In genomic region chr3:63964287-63965073, GRCh38 we compare ENCODE assay signal across 14 cellular contexts. TPM values are rescaled to one million over a fixed set of nuclear protein-coding genes. Genes with fewer than 3 reads are reported as not detected.
A peak's percentile ranks its signal among the peaks of the same experiment; 100 is the strongest.
DNase-seq lines count a peak whose midpoint lies in the region; ATAC-seq and TF ChIP-seq lines count a peak whose summit lies in the region.
"Had no signal": no experiment of that assay in that cellular context is flagged by ENCODE, and none has a peak within 500 bp of the region (broad histone marks: within the 10 kb centered on the region; RNA-seq: fewer than 3 reads in every experiment).

No MANE protein-coding gene starts in this region.

- ATAC-seq in activated CD8-positive, alpha-beta T cell treated with anti-CD3 and anti-CD28 coated beads for 36 hours: no peak
- no peak for ATAC-seq in activated CD8-positive, alpha-beta T cell treated with anti-CD3 and anti-CD28 coated beads, Interleukin-2, amount 10 ng/mL, durations not matched to agents 7 days and 5 days
- no peak for ATAC-seq in GM21367 (IDR thresholded peaks at IDR 0.05; ENCODE audit: unreplicated experiment)
- no peak for ATAC-seq in GM21619 (IDR thresholded peaks at IDR 0.05; ENCODE audit: unreplicated experiment)
- no peak for ATAC-seq in sciatic nerve

- peak; percentile 45 for DNase-seq in activated CD8-positive, alpha-beta T cell treated with anti-CD3 and anti-CD28 coated beads for 36 hours
- no peak for DNase-seq in activated CD8-positive, alpha-beta T cell treated with anti-CD3 and anti-CD28 coated beads, Interleukin-2, amount 10 ng/mL, durations not matched to agents 7 days and 5 days
- DNase-seq in MV-4-11 (lab: John Stamatoyannopoulos, UW) (peak; percentile 23), sciatic nerve (ENCODE audit: low spot score) (no peak)
- DNase-seq: activated CD4-positive, alpha-beta T cell treated with anti-CD3 and anti-CD28 coated beads for 1 hour; activated naive CD4-positive, alpha-beta T cell treated with anti-CD3 and anti-CD28 coated beads, Interleukin-2, amount 50 U/mL, for 16 hours; hippocampal formation; SHP77 had no signal

- H3K27me3 ChIP-seq in rectal smooth muscle tissue (ENCODE audit: control insufficient read depth, insufficient read depth, low read length): no peaks in the 10 kb centered on the region

- H3K4me1 Mint-ChIP-seq in activated CD8-positive, alpha-beta T cell treated with anti-CD3 and anti-CD28 coated beads for 36 hours (ENCODE audit: low read depth): peaks cover 63% of the 10 kb centered on the region
- H3K4me1 Mint-ChIP-seq in activated CD8-positive, alpha-beta T cell treated with anti-CD3 and anti-CD28 coated beads, Interleukin-2, amount 10 ng/mL, durations not matched to agents 7 days and 5 days (ENCODE audit: low read depth): peaks cover 68% of the 10 kb centered on the region
- H3K4me1 Mint-ChIP-seq in brain: peaks cover 91% of the 10 kb centered on the region

- TF ChIP-seq CTCF in activated CD8-positive, alpha-beta T cell treated with anti-CD3 and anti-CD28 coated beads for 36 hours (IDR thresholded peaks at IDR 0.05): no peak
- TF ChIP-seq CTCF in brain (conservative IDR thresholded peaks at IDR 0.05): no peak

- POLR2A ChIA-PET in activated CD8-positive, alpha-beta T cell treated with anti-CD3 and anti-CD28 coated beads for 36 hours (lab: Charles Lee): interaction anchor here (1.4 to 5.5 kb wide), 3 partner anchors 14 to 48 kb away, joined by 3 to 43 read pairs (median 7); no protein-coding TSS in a partner anchor
- POLR2A ChIA-PET in activated CD8-positive, alpha-beta T cell treated with anti-CD3 and anti-CD28 coated beads, Interleukin-2, amount 10 ng/mL, durations not matched to agents 7 days and 5 days (lab: Charles Lee): no interaction called here

- no peaks in the 10 kb centered on the region for H3K27me3 Mint-ChIP-seq in activated CD8-positive, alpha-beta T cell treated with anti-CD3 and anti-CD28 coated beads for 36 hours
- H3K27me3 Mint-ChIP-seq in activated CD8-positive, alpha-beta T cell treated with anti-CD3 and anti-CD28 coated beads, Interleukin-2, amount 10 ng/mL, durations not matched to agents 7 days and 5 days (ENCODE audit: low read depth): no peaks in the 10 kb centered on the region
- peaks cover 2% of the 10 kb centered on the region for H3K27me3 Mint-ChIP-seq in brain

- no peak overlapping the region for H3K9ac ChIP-seq in rectal smooth muscle tissue (ENCODE audit: low read length)

- intact Hi-C loops in activated CD8-positive, alpha-beta T cell treated with anti-CD3 and anti-CD28 coated beads for 36 hours (cut with micrococcal nuclease): loop anchor here (10.0 kb wide), 1 partner anchor 50 kb away; the partner anchor contains the start of gene SCAANT1
- intact Hi-C loops in sciatic nerve (cut with DNase I): no loop called here

- peaks cover 47% of the 10 kb centered on the region for H3K4me1 ChIP-seq in rectal smooth muscle tissue (ENCODE audit: control insufficient read depth, insufficient read depth, low read length)

- no peaks in the 10 kb centered on the region for H3K36me3 ChIP-seq in rectal smooth muscle tissue (ENCODE audit: control insufficient read depth, insufficient read depth, low read length)

- H3K4me3 Mint-ChIP-seq in activated CD8-positive, alpha-beta T cell treated with anti-CD3 and anti-CD28 coated beads for 36 hours: no peak overlapping the region
- H3K4me3 Mint-ChIP-seq in activated CD8-positive, alpha-beta T cell treated with anti-CD3 and anti-CD28 coated beads, Interleukin-2, amount 10 ng/mL, durations not matched to agents 7 days and 5 days: no peak overlapping the region
- peak overlapping the region in 1 of 5 experiments; percentile 19 for H3K4me3 Mint-ChIP-seq in brain
- H3K4me3 Mint-ChIP-seq: nephron had no signal

- H3K4me3 ChIP-seq in rectal smooth muscle tissue (ENCODE audit: low read length): no peak overlapping the region

- peak overlapping the region; percentile 57 for H3K27ac Mint-ChIP-seq in activated CD8-positive, alpha-beta T cell treated with anti-CD3 and anti-CD28 coated beads for 36 hours
- H3K27ac Mint-ChIP-seq in activated CD8-positive, alpha-beta T cell treated with anti-CD3 and anti-CD28 coated beads, Interleukin-2, amount 10 ng/mL, durations not matched to agents 7 days and 5 days: no peak overlapping the region
- peak overlapping the region; percentile 2 to 85 (median 76) for H3K27ac Mint-ChIP-seq in brain

- CTCF ChIA-PET in activated CD8-positive, alpha-beta T cell treated with anti-CD3 and anti-CD28 coated beads for 36 hours (lab: Charles Lee): interaction anchor here (0.9 to 32.0 kb wide), 9 partner anchors 14 to 106 kb away, joined by 3 to 595 read pairs (median 4); partner anchors contain the start of gene PSMD6
- CTCF ChIA-PET in activated CD8-positive, alpha-beta T cell treated with anti-CD3 and anti-CD28 coated beads, Interleukin-2, amount 10 ng/mL, durations not matched to agents 7 days and 5 days (lab: Charles Lee): interaction anchor here (1.1 to 14.1 kb wide), 6 partner anchors 12 to 66 kb away, joined by 3 to 220 read pairs (median 4); partner anchors contain the start of gene PSMD6

- H3K36me3 Mint-ChIP-seq in activated CD8-positive, alpha-beta T cell treated with anti-CD3 and anti-CD28 coated beads for 36 hours (ENCODE audit: low read depth): peaks cover 4% of the 10 kb centered on the region
- H3K36me3 Mint-ChIP-seq in activated CD8-positive, alpha-beta T cell treated with anti-CD3 and anti-CD28 coated beads, Interleukin-2, amount 10 ng/mL, durations not matched to agents 7 days and 5 days (ENCODE audit: low read depth): peaks cover 17% of the 10 kb centered on the region
- H3K36me3 Mint-ChIP-seq in brain: no peaks in the 10 kb centered on the region

- no peaks in the 10 kb centered on the region for H3K9me3 Mint-ChIP-seq in activated CD8-positive, alpha-beta T cell treated with anti-CD3 and anti-CD28 coated beads for 36 hours
- no peaks in the 10 kb centered on the region for H3K9me3 Mint-ChIP-seq in activated CD8-positive, alpha-beta T cell treated with anti-CD3 and anti-CD28 coated beads, Interleukin-2, amount 10 ng/mL, durations not matched to agents 7 days and 5 days (ENCODE audit: insufficient read depth)
- H3K9me3 Mint-ChIP-seq in brain: no peaks in the 10 kb centered on the region
- H3K9me3 Mint-ChIP-seq: nephron had no signal

- peak overlapping the region; percentile 71 for H3K27ac ChIP-seq in rectal smooth muscle tissue (ENCODE audit: low read depth, low read length)

RNA-seq across cellular contexts. Expression of gene SCAANT1, which starts 52.3 kb away (rescaled TPM):
- total RNA-seq in activated CD8-positive, alpha-beta T cell treated with anti-CD3 and anti-CD28 coated beads for 36 hours: not detected
- total RNA-seq in activated CD8-positive, alpha-beta T cell treated with anti-CD3 and anti-CD28 coated beads, Interleukin-2, amount 10 ng/mL, durations not matched to agents 7 days and 5 days: not detected
- not detected for polyA plus RNA-seq in brain (ENCODE audit: insufficient read depth, low read depth, low replicate concordance)
- not detected for total RNA-seq in sciatic nerve
- polyA plus RNA-seq: thymus had no signal

RNA-seq across cellular contexts. Expression of gene PSMD6, which starts 58.8 kb away (rescaled TPM):
- total RNA-seq in activated CD8-positive, alpha-beta T cell treated with anti-CD3 and anti-CD28 coated beads for 36 hours: 100 to 1,000 TPM; 110 to 113 TPM
- 10 to 100 TPM; 81.2 to 86.3 TPM for total RNA-seq in activated CD8-positive, alpha-beta T cell treated with anti-CD3 and anti-CD28 coated beads, Interleukin-2, amount 10 ng/mL, durations not matched to agents 7 days and 5 days
- 39.4 TPM for polyA plus RNA-seq in brain (ENCODE audit: insufficient read depth, low read depth, low replicate concordance)
- total RNA-seq in sciatic nerve: 49.2 TPM

Comparison
In these comparisons a context has a peak if more than half of its experiments do, and no peak if none do; other contexts are left out.
1. DNase-seq: peak in activated CD8-positive, alpha-beta T cell treated with anti-CD3 and anti-CD28 coated beads for 36 hours (single experiment) and MV-4-11 (single experiment); none in activated CD8-positive, alpha-beta T cell treated with anti-CD3 and anti-CD28 coated beads, Interleukin-2, amount 10 ng/mL, durations not matched to agents 7 days and 5 days (single experiment) and sciatic nerve (single experiment).